Comparison of ENCODE assay signal across 16 cellular contexts in genomic region chr10:121539757-121540156, GRCh38. TPM values are rescaled to one million over a fixed set of nuclear protein-coding genes. Genes with fewer than 3 reads are reported as not detected.
"Had no signal": no experiment of that assay in that cellular context is flagged by ENCODE, and none has a peak within 500 bp of the region (broad histone marks: within the 10 kb centered on the region; RNA-seq: fewer than 3 reads in every experiment).

No MANE protein-coding gene starts in this region.

- H3K27ac Mint-ChIP-seq: activated CD4-positive, alpha-beta T cell treated with anti-CD3 and anti-CD28 coated beads, Interleukin-2, amount 10 ng/mL, durations not matched to agents 24 days and 14 days; activated naive CD4-positive, alpha-beta T cell treated with anti-CD3 and anti-CD28 coated beads for 36 hours; activated T-helper 17 cell treated with anti-CD3 and anti-CD28 coated beads, Interleukin-2, amount 50 U/mL, for 72 hours; dendritic cell treated with granulocyte-macrophage colony-stimulating factor and Interleukin-4, amounts not matched to agents 40 ng/mL and 50 ng/mL, for 4 days; naive thymus-derived CD8-positive, alpha-beta T cell had no signal

- H3K9me3 ChIP-seq: gastroesophageal sphincter, neutrophil had no signal

- H3K27me3 Mint-ChIP-seq: activated CD4-positive, alpha-beta T cell treated with anti-CD3 and anti-CD28 coated beads, Interleukin-2, amount 10 ng/mL, durations not matched to agents 24 days and 14 days; central memory CD8-positive, alpha-beta T cell; dendritic cell treated with granulocyte-macrophage colony-stimulating factor and Interleukin-4, amounts not matched to agents 40 ng/mL and 50 ng/mL, for 4 days had no signal

- H3K27me3 ChIP-seq: gastroesophageal sphincter, neutrophil had no signal

- H3K9me3 Mint-ChIP-seq: activated CD4-positive, alpha-beta T cell treated with anti-CD3 and anti-CD28 coated beads, Interleukin-2, amount 10 ng/mL, durations not matched to agents 24 days and 14 days; central memory CD8-positive, alpha-beta T cell; dendritic cell treated with granulocyte-macrophage colony-stimulating factor and Interleukin-4, amounts not matched to agents 40 ng/mL and 50 ng/mL, for 4 days had no signal

- H3K36me3 ChIP-seq: neutrophil had no signal

- DNase-seq: activated CD4-positive, alpha-beta T cell treated with anti-CD3 and anti-CD28 coated beads, Interleukin-2, amount 10 ng/mL, durations not matched to agents 24 days and 14 days; activated CD8-positive, alpha-beta memory T cell treated with anti-CD3 and anti-CD28 coated beads for 24 hours; activated naive CD4-positive, alpha-beta T cell treated with anti-CD3 and anti-CD28 coated beads for 36 hours; naive thymus-derived CD8-positive, alpha-beta T cell; posterior cingulate gyrus; stimulated activated CD4-positive, alpha-beta T cell treated with anti-CD3 and anti-CD28 coated beads, Interleukin-15, amount 100 ng/mL, for 24 hours; stimulated activated CD4-positive, alpha-beta T cell treated with anti-CD3 and anti-CD28 coated beads, Interleukin-4, amount 100 ng/mL, for 4 hours; T-helper 1 cell; trophoblast cell had no signal

- H3K27ac ChIP-seq: gastroesophageal sphincter, neutrophil, VCaP had no signal

- H3K4me3 ChIP-seq: gastroesophageal sphincter had no signal

- H3K4me3 Mint-ChIP-seq: activated CD4-positive, alpha-beta T cell treated with anti-CD3 and anti-CD28 coated beads, Interleukin-2, amount 10 ng/mL, durations not matched to agents 24 days and 14 days; activated naive CD4-positive, alpha-beta T cell treated with anti-CD3 and anti-CD28 coated beads for 36 hours; activated T-helper 17 cell treated with anti-CD3 and anti-CD28 coated beads, Interleukin-2, amount 50 U/mL, for 72 hours; central memory CD8-positive, alpha-beta T cell; dendritic cell treated with granulocyte-macrophage colony-stimulating factor and Interleukin-4, amounts not matched to agents 40 ng/mL and 50 ng/mL, for 4 days; naive thymus-derived CD8-positive, alpha-beta T cell had no signal

- ATAC-seq: activated T-helper 17 cell treated with anti-CD3 and anti-CD28 coated beads, Interleukin-2, amount 50 U/mL, for 72 hours; gastroesophageal sphincter; naive thymus-derived CD8-positive, alpha-beta T cell had no signal

- H3K4me1 Mint-ChIP-seq: activated CD4-positive, alpha-beta T cell treated with anti-CD3 and anti-CD28 coated beads, Interleukin-2, amount 10 ng/mL, durations not matched to agents 24 days and 14 days; activated T-helper 17 cell treated with anti-CD3 and anti-CD28 coated beads, Interleukin-2, amount 50 U/mL, for 72 hours; central memory CD8-positive, alpha-beta T cell; naive thymus-derived CD8-positive, alpha-beta T cell had no signal

RNA-seq across cellular contexts. Expression of gene FGFR2, which starts 58.5 kb away (rescaled TPM):
- total RNA-seq: activated CD4-positive, alpha-beta T cell treated with anti-CD3 and anti-CD28 coated beads, Interleukin-2, amount 10 ng/mL, durations not matched to agents 24 days and 14 days; activated naive CD4-positive, alpha-beta T cell treated with anti-CD3 and anti-CD28 coated beads for 36 hours; activated T-helper 17 cell treated with anti-CD3 and anti-CD28 coated beads, Interleukin-2, amount 50 U/mL, for 72 hours; mononuclear cell; naive thymus-derived CD8-positive, alpha-beta T cell had no signal
